Comparison of ENCODE assay signal across 8 cellular contexts in genomic region chr11:43579171-43579918, GRCh38.
DNase-seq lines count a peak whose midpoint lies in the region; ATAC-seq and TF ChIP-seq lines count a peak whose summit lies in the region.

No MANE protein-coding gene starts in this region.

- peak overlapping the region; percentile 56 for H3K4me3 ChIP-seq in AG04450 (ENCODE audit: low read depth, low read length)
- peak overlapping the region; percentile 53 for H3K4me3 ChIP-seq in right cardiac atrium (ENCODE audit: low read length)
- peak overlapping the region; percentile 66 for H3K4me3 ChIP-seq in skeletal muscle satellite cell (ENCODE audit: low read length)

- no peaks in the 10 kb centered on the region for H3K9me3 Mint-ChIP-seq in activated naive CD4-positive, alpha-beta T cell treated with anti-CD3 and anti-CD28 coated beads for 36 hours

- peaks cover 54% of the 10 kb centered on the region for H3K4me1 Mint-ChIP-seq in activated naive CD4-positive, alpha-beta T cell treated with anti-CD3 and anti-CD28 coated beads for 36 hours (ENCODE audit: low read depth)

- TF ChIP-seq POLR2A in GM18505 (IDR thresholded peaks at IDR 0.05; ENCODE audit: borderline replicate concordance, extremely low read depth, insufficient read depth, insufficient read length), result no peak

- intact Hi-C loops in activated naive CD4-positive, alpha-beta T cell treated with anti-CD3 and anti-CD28 coated beads for 36 hours (cut with micrococcal nuclease), result loop anchor here (1.0 to 10.0 kb wide), 3 partner anchors 65 to 735 kb away; partner anchors contain the start of genes ALX4 and API5
- intact Hi-C loops in right cardiac atrium (cut with DNase I), result loop anchor here in 1 of 4 donors (10.0 kb wide), 1 partner anchor 265 kb away; no protein-coding TSS in a partner anchor

- ATAC-seq in GM18505 (IDR thresholded peaks at IDR 0.05; ENCODE audit: unreplicated experiment) (peak; percentile 55), right cardiac atrium (peak in 1 of 2 donors; percentile 7), GM21619 (IDR thresholded peaks at IDR 0.05; ENCODE audit: unreplicated experiment) (no peak)

- peaks cover 3% of the 10 kb centered on the region; the same call in 1 of the 2 replicates for H3K9me3 ChIP-seq in AG04450 (ENCODE audit: control insufficient read depth, insufficient read depth, low read length)
- no peaks in the 10 kb centered on the region for H3K9me3 ChIP-seq in right cardiac atrium (ENCODE audit: control insufficient read depth, low read length)
- no peaks in the 10 kb centered on the region for H3K9me3 ChIP-seq in skeletal muscle satellite cell (replicated peaks; ENCODE audit: low read length)

- peaks cover 90% of the 10 kb centered on the region for H3K27me3 ChIP-seq in AG04450 (ENCODE audit: control insufficient read depth, insufficient read depth, low read length)
- H3K27me3 ChIP-seq in right cardiac atrium (ENCODE audit: control insufficient read depth, insufficient read depth), result no peaks in the 10 kb centered on the region
- peaks cover 93% of the 10 kb centered on the region for H3K27me3 ChIP-seq in skeletal muscle satellite cell (ENCODE audit: control insufficient read depth, insufficient read depth, low read length)

- DNase-seq in AG04450 (ENCODE audit: low read depth, low spot score) (no peak), NCI-H2171 (lab: John Stamatoyannopoulos, UW) (peak; percentile 14), right cardiac atrium (peak in 2 of 3 donors; percentile 56 to 61), NCI-H2081 treated with DMSO at 0.1 percent for 48 hours (lab: John Stamatoyannopoulos, UW) (no peak)
- peak; percentile 58 for DNase-seq in activated naive CD4-positive, alpha-beta T cell treated with anti-CD3 and anti-CD28 coated beads for 36 hours

- peak overlapping the region; percentile 95 for H3K4me2 ChIP-seq in skeletal muscle satellite cell (ENCODE audit: low read length)

- CTCF ChIA-PET in AG04450 (lab: Charles Lee), result interaction anchor here (0.6 to 0.7 kb wide), 5 partner anchors 9 to 300 kb away, joined by 3 to 9 read pairs (median 6); no protein-coding TSS in a partner anchor
- CTCF ChIA-PET in activated naive CD4-positive, alpha-beta T cell treated with anti-CD3 and anti-CD28 coated beads for 36 hours (lab: Charles Lee), result no interaction called here

- under 1% methylated on average over 83 of the region's 83 CpGs for WGBS in right cardiac atrium

- no peak overlapping the region for H3K27ac Mint-ChIP-seq in activated naive CD4-positive, alpha-beta T cell treated with anti-CD3 and anti-CD28 coated beads for 36 hours

- peak overlapping the region; percentile 41 for H3K9ac ChIP-seq in skeletal muscle satellite cell (ENCODE audit: low read depth, low read length)

- H3K27ac ChIP-seq in AG04450 (ENCODE audit: low read depth, low read length) (no peak overlapping the region), right cardiac atrium (ENCODE audit: low read length) (no peak overlapping the region)

- TF ChIP-seq CTCF in AG04450 (IDR thresholded peaks at IDR 0.05; ENCODE audit: low read depth, low read length), result peak; percentile 41

- H3K36me3 Mint-ChIP-seq in activated naive CD4-positive, alpha-beta T cell treated with anti-CD3 and anti-CD28 coated beads for 36 hours (ENCODE audit: low read depth), result no peaks in the 10 kb centered on the region

- H3K4me1 ChIP-seq in right cardiac atrium (ENCODE audit: control insufficient read depth, insufficient read depth, low read length) (peaks cover 10% of the 10 kb centered on the region), skeletal muscle satellite cell (ENCODE audit: control insufficient read depth, insufficient read depth, low read length) (peaks cover 41% of the 10 kb centered on the region)

- POLR2A ChIA-PET in AG04450 (lab: Yijun Ruan, JAX), result no interaction called here

- H3K36me3 ChIP-seq in skeletal muscle satellite cell (ENCODE audit: insufficient read depth, low read length), result no peaks in the 10 kb centered on the region

- peak overlapping the region; percentile 72 for H3K4me3 Mint-ChIP-seq in activated naive CD4-positive, alpha-beta T cell treated with anti-CD3 and anti-CD28 coated beads for 36 hours

- peaks cover 93% of the 10 kb centered on the region for H3K27me3 Mint-ChIP-seq in activated naive CD4-positive, alpha-beta T cell treated with anti-CD3 and anti-CD28 coated beads for 36 hours (ENCODE audit: low read depth)

Comparison
In these comparisons a context has a peak if more than half of its experiments do, and no peak if none do; other contexts are left out.
1. DNase-seq: peak in NCI-H2171 (single experiment), activated naive CD4-positive, alpha-beta T cell treated with anti-CD3 and anti-CD28 coated beads for 36 hours (single experiment) and right cardiac atrium (2 of 3); none in AG04450 (single experiment) and NCI-H2081 treated with DMSO at 0.1 percent for 48 hours (single experiment).
2. Peak in every context shown above with its lines, with median percentiles within 50 percentile points of each other: H3K4me3 ChIP-seq.